In the genomic region with DNA sequence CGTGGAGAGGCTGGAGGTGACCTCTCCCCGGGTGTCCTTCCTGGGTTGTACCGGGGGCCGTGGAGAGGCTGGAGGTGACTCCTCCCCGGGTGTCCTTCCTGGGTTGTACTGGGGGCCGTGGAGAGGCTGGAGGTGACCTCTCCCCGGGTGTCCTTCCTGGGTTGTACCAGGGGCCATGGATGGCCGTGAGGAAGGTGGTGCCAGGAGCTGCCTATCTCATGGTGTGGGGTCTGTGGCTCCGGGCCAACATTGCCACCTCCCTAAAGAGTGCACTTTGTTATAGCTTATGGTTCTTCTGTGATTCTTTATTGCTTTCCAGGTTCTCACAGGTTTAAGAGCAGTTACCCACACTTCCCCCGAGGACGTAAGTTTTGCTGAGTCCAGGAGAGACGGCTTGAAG, we compare ENCODE assay signal across 34 cellular contexts.
"Had no signal": no experiment of that assay in that cellular context is flagged by ENCODE, and none has a peak within 500 bp of the region (broad histone marks: within the 10 kb centered on the region; RNA-seq: fewer than 3 reads in every experiment).

No MANE protein-coding gene starts in this region.

- H3K27me3 ChIP-seq: adrenal gland, ascending aorta, cardiac muscle cell, dorsolateral prefrontal cortex, gastrocnemius medialis, ovary, testis, transverse colon, uterus had no signal

- H3K9me3 ChIP-seq: adrenal gland, ascending aorta, gastrocnemius medialis, ovary, testis, transverse colon, uterus had no signal

- H3K27ac ChIP-seq: adrenal gland, ascending aorta, cardiac muscle cell, coronary artery, dorsolateral prefrontal cortex, gastrocnemius medialis, ovary, testis, transverse colon, uterus had no signal

- DNase-seq: activated CD4-positive, alpha-beta T cell treated with anti-CD3 and anti-CD28 coated beads for 36 hours; activated CD4-positive, CD25-positive, alpha-beta regulatory T cell; activated CD8-positive, alpha-beta T cell treated with anti-CD3 and anti-CD28 coated beads, Interleukin-2, amount 10 ng/mL, durations not matched to agents 7 days and 5 days; activated effector memory CD4-positive, alpha-beta T cell treated with anti-CD3 and anti-CD28 coated beads, Interleukin-2, amount 50 U/mL, for 16 hours; activated naive CD4-positive, alpha-beta T cell treated with anti-CD3 and anti-CD28 coated beads for 36 hours; activated naive CD8-positive, alpha-beta T cell treated with anti-CD3 and anti-CD28 coated beads for 36 hours; activated T-cell treated with anti-CD3 and anti-CD28 coated beads for 4 hours; adrenal gland; cerebellar nuclear complex; effector memory CD4-positive, alpha-beta T cell; erythroblast; gastrocnemius medialis; glutamatergic neuron; left ventricle myocardium superior; mammary epithelial cell; ovary; retina; stimulated activated CD4-positive, alpha-beta T cell treated with anti-CD3 and anti-CD28 coated beads, Interleukin-15, amount 100 ng/mL, for 24 hours; stimulated activated CD4-positive, alpha-beta T cell treated with anti-CD3 and anti-CD28 coated beads, Interleukin-2, amount 100 ng/mL, for 24 hours; stimulated activated naive CD8-positive, alpha-beta T cell treated with anti-CD3 and anti-CD28 coated beads, Interleukin-15, Interleukin-2, amounts not matched to agents 100 U/mL and 50 U/mL, for 24 hours; testis; transverse colon; uterus had no signal

- H3K27ac Mint-ChIP-seq: activated CD4-positive, alpha-beta T cell treated with anti-CD3 and anti-CD28 coated beads for 36 hours; activated CD8-positive, alpha-beta T cell treated with anti-CD3 and anti-CD28 coated beads, Interleukin-2, amount 10 ng/mL, durations not matched to agents 7 days and 5 days; activated naive CD4-positive, alpha-beta T cell treated with anti-CD3 and anti-CD28 coated beads for 36 hours; activated naive CD8-positive, alpha-beta T cell treated with anti-CD3 and anti-CD28 coated beads for 36 hours; activated T-helper 1 cell treated with anti-CD3 and anti-CD28 coated beads, Interleukin-12 subunit alpha, Interleukin-12 subunit beta, Interleukin-2, Interleukin-4 antibody, amounts not matched to agents 30 ng/mL and 10 ng/mL and 1 ng/mL, durations not matched to agents 14 hours and 24 hours and 36 hours; brain; progenitor cell of endocrine pancreas; T-helper 2 cell treated with Interferon-gamma antibody and Interleukin-4, amounts not matched to agents 5 μg/mL and 100 μg/mL, for 36 hours had no signal

- H3K36me3 ChIP-seq: ovary, uterus had no signal

- H3K4me3 ChIP-seq: adrenal gland, ascending aorta, cardiac muscle cell, coronary artery, dorsolateral prefrontal cortex, gastrocnemius medialis, ovary, smooth muscle cell, testis, transverse colon, uterus had no signal

- H3K9me3 Mint-ChIP-seq: activated naive CD4-positive, alpha-beta T cell treated with anti-CD3 and anti-CD28 coated beads for 36 hours; activated naive CD8-positive, alpha-beta T cell treated with anti-CD3 and anti-CD28 coated beads for 36 hours; activated T-helper 1 cell treated with anti-CD3 and anti-CD28 coated beads, Interleukin-12 subunit alpha, Interleukin-12 subunit beta, Interleukin-2, Interleukin-4 antibody, amounts not matched to agents 30 ng/mL and 10 ng/mL and 1 ng/mL, durations not matched to agents 14 hours and 24 hours and 36 hours; brain; nephron; T-helper 2 cell treated with Interferon-gamma antibody and Interleukin-4, amounts not matched to agents 5 μg/mL and 100 μg/mL, for 36 hours had no signal

- FAIRE-seq: islet of Langerhans had no signal

- H3K4me1 ChIP-seq: adrenal gland, ascending aorta, testis, transverse colon, uterus had no signal

- ATAC-seq: activated CD4-positive, alpha-beta T cell treated with anti-CD3 and anti-CD28 coated beads for 36 hours; activated CD8-positive, alpha-beta T cell treated with anti-CD3 and anti-CD28 coated beads, Interleukin-2, amount 10 ng/mL, durations not matched to agents 7 days and 5 days; gastrocnemius medialis; left ventricle myocardium superior; stimulated activated naive CD8-positive, alpha-beta T cell treated with anti-CD3 and anti-CD28 coated beads, Interleukin-15, Interleukin-2, amounts not matched to agents 100 U/mL and 50 U/mL, for 24 hours had no signal

- H3K4me3 Mint-ChIP-seq: activated CD4-positive, alpha-beta T cell treated with anti-CD3 and anti-CD28 coated beads for 36 hours; activated CD8-positive, alpha-beta T cell treated with anti-CD3 and anti-CD28 coated beads, Interleukin-2, amount 10 ng/mL, durations not matched to agents 7 days and 5 days; activated naive CD4-positive, alpha-beta T cell treated with anti-CD3 and anti-CD28 coated beads for 36 hours; activated naive CD8-positive, alpha-beta T cell treated with anti-CD3 and anti-CD28 coated beads for 36 hours; activated T-helper 1 cell treated with anti-CD3 and anti-CD28 coated beads, Interleukin-12 subunit alpha, Interleukin-12 subunit beta, Interleukin-2, Interleukin-4 antibody, amounts not matched to agents 30 ng/mL and 10 ng/mL and 1 ng/mL, durations not matched to agents 14 hours and 24 hours and 36 hours; brain; nephron; T-helper 2 cell treated with Interferon-gamma antibody and Interleukin-4, amounts not matched to agents 5 μg/mL and 100 μg/mL, for 36 hours had no signal

- H3K4me1 Mint-ChIP-seq: activated CD4-positive, alpha-beta T cell treated with anti-CD3 and anti-CD28 coated beads for 36 hours; activated naive CD8-positive, alpha-beta T cell treated with anti-CD3 and anti-CD28 coated beads for 36 hours; brain; nephron had no signal

- H3K27me3 Mint-ChIP-seq: activated CD4-positive, alpha-beta T cell treated with anti-CD3 and anti-CD28 coated beads for 36 hours; activated naive CD8-positive, alpha-beta T cell treated with anti-CD3 and anti-CD28 coated beads for 36 hours; brain; progenitor cell of endocrine pancreas had no signal

- H3K4me2 ChIP-seq: smooth muscle cell had no signal
